ENCODE assay signal across 8 cellular contexts in the genomic region with DNA sequence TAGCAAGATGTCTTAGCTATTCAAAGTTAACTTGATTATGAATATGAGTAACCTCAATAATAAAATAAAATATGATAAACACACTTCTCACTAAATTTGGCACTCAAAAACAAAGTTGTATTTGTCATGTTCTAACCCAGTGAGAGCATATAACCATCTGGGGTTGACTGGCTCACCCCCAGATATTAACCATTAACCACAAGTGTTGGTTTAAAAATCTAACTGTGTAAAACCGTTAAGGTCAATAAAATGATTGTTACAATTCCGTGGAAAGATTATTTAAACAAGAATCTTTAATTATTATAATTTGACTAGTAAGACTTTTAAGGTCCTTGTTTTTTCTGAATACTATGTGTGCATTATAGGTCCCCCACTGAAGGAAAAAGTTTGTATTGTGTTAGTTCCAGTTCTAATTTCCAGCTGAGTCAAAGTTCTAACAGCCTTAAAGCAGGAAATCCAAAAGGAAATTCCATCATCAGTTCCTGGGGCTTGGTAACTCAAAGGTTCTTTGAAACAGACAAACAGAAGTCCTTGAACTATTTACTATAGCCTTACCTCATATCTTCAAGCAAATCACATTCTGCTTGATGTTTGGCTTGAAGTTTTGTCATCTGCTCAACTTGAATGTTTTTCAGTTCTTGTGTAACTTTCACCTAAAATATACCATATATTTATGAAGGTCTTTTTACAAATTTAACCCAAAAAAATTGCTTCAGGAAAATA. TPM values are rescaled to one million over a fixed set of nuclear protein-coding genes. Genes with fewer than 3 reads are reported as not detected.
A peak's percentile ranks its signal among the peaks of the same experiment; 100 is the strongest.
DNase-seq lines count a peak whose midpoint lies in the region; ATAC-seq, FAIRE-seq and TF ChIP-seq lines count a peak whose summit lies in the region.

No MANE protein-coding gene starts in this region.

- 38 to 43% (median 40%) methylated on average over 2 of the region's 2 CpGs for WGBS in heart left ventricle, 4 donors
- 0% methylated on average over 2 of the region's 2 CpGs for WGBS in HepG2 (ENCODE audit: low lambda C conversion rate)

- TF ChIP-seq EP300 in HepG2 (IDR thresholded peaks at IDR 0.05; ENCODE audit: low read depth in 2 of 2, low read length in 2 of 2) (peak in 1 of 2 experiments; percentile 66; a peak in 2 of 4 replicates), HepG2 (CRISPR knock-in tag; IDR thresholded peaks at IDR 0.05; ENCODE audit: borderline replicate concordance) (no peak)

- TF ChIP-seq POLR2A in heart left ventricle (IDR thresholded peaks at IDR 0.05) (no peak), HepG2 (IDR thresholded peaks at IDR 0.05; ENCODE audit: insufficient read depth in 1 of 2, low read depth in 2 of 2, low read length in 2 of 2) (no peak), uterus (IDR thresholded peaks at IDR 0.05) (no peak)

- peak overlapping the region; percentile 82 for H3K4me2 ChIP-seq in HepG2 (ENCODE audit: low read depth, low read length)

- DNase-seq in heart left ventricle (no peak), Right ventricle myocardium inferior (ENCODE audit: missing footprints) (no peak), adipocyte (ENCODE audit: low read depth) (peak; percentile 48), HepG2 (ENCODE audit: low spot score) (peak; percentile 72), uterus (no peak), hypothalamus (lab: John Stamatoyannopoulos, UW) (no peak), DMS 273 (lab: John Stamatoyannopoulos, UW; ENCODE audit: unreplicated experiment) (no peak)

- POLR2A ChIA-PET in HepG2 (lab: Yijun Ruan, JAX) = interaction anchor here (1.1 to 5.2 kb wide), 5 partner anchors 18 to 159 kb away, joined by 3 to 152 read pairs (median 9); no protein-coding TSS in a partner anchor

- no peaks in the 10 kb centered on the region for H4K20me1 ChIP-seq in HepG2 (ENCODE audit: insufficient read depth, low read length)

- no peak for TF ChIP-seq RAD21 in HepG2 (CRISPR knock-in tag; IDR thresholded peaks at IDR 0.05)

- H3K27ac ChIP-seq in heart left ventricle (peak overlapping the region; percentile 41 to 99 (median 98)), HepG2 (ENCODE audit: extremely low read length, insufficient read depth, low read length) (peak overlapping the region; percentile 95), uterus (peak overlapping the region; percentile 98)

- no peak overlapping the region for H2AFZ ChIP-seq in HepG2 (ENCODE audit: low read length)

- peak; percentile 80 for FAIRE-seq in HepG2 (lab: Jason Lieb, UNC)

- H3K27me3 ChIP-seq in heart left ventricle (no peaks in the 10 kb centered on the region), adipocyte (replicated peaks; ENCODE audit: control insufficient read depth, insufficient read depth, low read length) (no peaks in the 10 kb centered on the region), HepG2 (ENCODE audit: control insufficient read depth in 1 of 2, insufficient read depth in 2 of 2, low read length in 2 of 2) (no peaks in the 10 kb centered on the region; a peak in 1 of 5 replicates), uterus (no peaks in the 10 kb centered on the region)

- BruUV-seq in HepG2 (replicated peaks; lab: Mats Ljungman, UMichigan) = no TSS peak

- H3K36me3 ChIP-seq in heart left ventricle = peaks cover 0 to 51% (median 34%) of the 10 kb centered on the region in 9 donors
- H3K36me3 ChIP-seq in adipocyte (ENCODE audit: control insufficient read depth, insufficient read depth, low read length, severe bottlenecking) = peaks cover 14% of the 10 kb centered on the region
- peaks cover 5 to 12% of the 10 kb centered on the region in 2 experiments for H3K36me3 ChIP-seq in HepG2 (replicated peaks in 1 of 2; ENCODE audit: control insufficient read depth in 1 of 2, insufficient read depth in 2 of 2, low read length in 2 of 2)
- H3K36me3 ChIP-seq in uterus = no peaks in the 10 kb centered on the region

- CTCF ChIA-PET in HepG2 (lab: Yijun Ruan, JAX; ENCODE audit: low intra/inter-chr PET ratio, low total read pairs) = interaction anchor here (2.2 kb wide), 1 partner anchor 38 kb away, joined by 7 read pairs; no protein-coding TSS in a partner anchor

- in situ Hi-C loops in HepG2 (cut with HindIII; ENCODE audit: extremely low pct_ligation_motif_present, low pct_unique_long_range_greater_than_20kb) = loop anchor here (5.0 kb wide), 1 partner anchor 38 kb away; no protein-coding TSS in a partner anchor

- H3K9me3 ChIP-seq in heart left ventricle = no peaks in the 10 kb centered on the region
- no peaks in the 10 kb centered on the region for H3K9me3 ChIP-seq in adipocyte (ENCODE audit: control insufficient read depth, low read length)
- H3K9me3 ChIP-seq in HepG2 (ENCODE audit: low read length) = no peaks in the 10 kb centered on the region
- H3K9me3 ChIP-seq in uterus = no peaks in the 10 kb centered on the region

- intact Hi-C loops in heart left ventricle (cut with DNase I) = loop anchor here (2.0 to 10.0 kb wide), 12 partner anchors 37 to 415 kb away; no protein-coding TSS in a partner anchor
- intact Hi-C loops in Right ventricle myocardium inferior (cut with DNase I) = loop anchor here (2.0 to 5.0 kb wide), 2 partner anchors 212 to 307 kb away; no protein-coding TSS in a partner anchor
- intact Hi-C loops in HepG2 (cut with micrococcal nuclease; ENCODE audit: unreplicated experiment) = no loop called here
- intact Hi-C loops in uterus (cut with DNase I; ENCODE audit: low total_unique reads) = no loop called here

- H3K79me2 ChIP-seq in HepG2 (ENCODE audit: insufficient read depth, low read length) = peaks cover 73% of the 10 kb centered on the region

- H3K9ac ChIP-seq in adipocyte (ENCODE audit: low read length) (peak overlapping the region; percentile 88), HepG2 (ENCODE audit: insufficient read depth, low read depth, low read length) (peak overlapping the region; percentile 87)

- H3K4me1 ChIP-seq in heart left ventricle (peaks cover 2 to 68% (median 47%) of the 10 kb centered on the region in 12 donors), adipocyte (ENCODE audit: control insufficient read depth, insufficient read depth, low read length) (peaks cover 21% of the 10 kb centered on the region), HepG2 (ENCODE audit: insufficient read depth, low read length) (peaks cover 66% of the 10 kb centered on the region), uterus (no peaks in the 10 kb centered on the region)

- ATAC-seq in heart left ventricle = no peak
- ATAC-seq in Right ventricle myocardium inferior = no peak
- no peak for ATAC-seq in HepG2
- no peak for ATAC-seq in GM18861 (IDR thresholded peaks at IDR 0.05; ENCODE audit: unreplicated experiment)

- peak overlapping the region in 11 of 12 donors; percentile 65 to 97 (median 92) for H3K4me3 ChIP-seq in heart left ventricle
- peak overlapping the region; percentile 93 for H3K4me3 ChIP-seq in adipocyte (ENCODE audit: low read length)
- peak overlapping the region; percentile 78 to 99 (median 91); a peak in 5 of 6 replicates for H3K4me3 ChIP-seq in HepG2 (replicated peaks in 1 of 3; ENCODE audit: insufficient read depth in 1 of 3, low read depth in 2 of 3, low read length in 3 of 3)
- H3K4me3 ChIP-seq in uterus = peak overlapping the region; percentile 82 to 93

- no peak for TF ChIP-seq CTCF in heart left ventricle (IDR thresholded peaks at IDR 0.05)
- TF ChIP-seq CTCF in HepG2 (CRISPR knock-in tag; IDR thresholded peaks at IDR 0.05) = no peak
- TF ChIP-seq CTCF in uterus (IDR thresholded peaks at IDR 0.05) = no peak

RNA-seq across cellular contexts. Expression of gene FCHSD2, which starts 2.5 kb away (rescaled TPM):
- total RNA-seq in heart left ventricle = 10 to 100 TPM; 15.3 to 61.1 (median 40.3) TPM
- polyA plus RNA-seq in heart left ventricle = 10 to 100 TPM in 1 of 2 donors, 1 to 10 TPM in 1; 9.9 to 23.8 TPM
- 36.6 TPM for total RNA-seq in Right ventricle myocardium inferior
- 20.5 and 23.6 TPM in 2 replicates for total RNA-seq in HepG2 (2016; rRNA removed; fragmentation: Illumina TruSeq; extraction: Trizol)
- total RNA-seq in HepG2 (2016; cell fraction: cytosol; rRNA removed; fragmentation: Illumina TruSeq; extraction: Trizol; ENCODE audit: low read depth) = 36.4 and 45.6 TPM in 2 replicates
- total RNA-seq in HepG2 (2016; cell fraction: insoluble cytoplasmic fraction; rRNA removed; fragmentation: Illumina TruSeq; extraction: Trizol) = 17.9 and 25.0 TPM in 2 replicates
- total RNA-seq in HepG2 (2016; cell fraction: membrane; rRNA removed; fragmentation: Illumina TruSeq; extraction: Trizol) = 23.5 and 26.3 TPM in 2 replicates
- total RNA-seq in HepG2 (2016; cell fraction: nucleus; rRNA removed; fragmentation: Illumina TruSeq; extraction: Trizol) = 28.1 and 35.4 TPM in 2 replicates
- 24.6 and 24.8 TPM in 2 replicates for polyA plus RNA-seq in HepG2 (2011; rRNA removed)
- polyA plus RNA-seq in HepG2 (2011; cell fraction: cytosol; rRNA removed) = 14.0 and 18.1 TPM in 2 replicates
- polyA plus RNA-seq in HepG2 (2011; cell fraction: nucleus; rRNA removed) = 32.8 and 33.0 TPM in 2 replicates
- polyA plus RNA-seq in HepG2 (2012) = 20.0 and 26.1 TPM in 2 replicates
- 8.8 and 9.5 TPM in 2 replicates for polyA plus RNA-seq in HepG2 (2016; cell fraction: cytosol; fragmentation: Illumina TruSeq; extraction: Trizol; ENCODE audit: low read depth)
- 27.6 and 28.5 TPM in 2 replicates for polyA plus RNA-seq in HepG2 (2016; cell fraction: insoluble cytoplasmic fraction; fragmentation: Illumina TruSeq; extraction: Trizol; ENCODE audit: low read depth)
- polyA plus RNA-seq in HepG2 (2016; cell fraction: membrane; fragmentation: Illumina TruSeq; extraction: Trizol; ENCODE audit: low read depth) = 18.7 and 19.6 TPM in 2 replicates
- 50.7 and 53.8 TPM in 2 replicates for polyA plus RNA-seq in HepG2 (2016; cell fraction: nucleus; fragmentation: Illumina TruSeq; extraction: Trizol; ENCODE audit: insufficient read depth, low read depth)
- polyA minus RNA-seq in HepG2 (2011; rRNA and poly(A)+ RNA removed; ENCODE audit: low replicate concordance) = 9.0 and 22.4 TPM in 2 replicates
- polyA minus RNA-seq in HepG2 (2011; cell fraction: cytosol; rRNA and poly(A)+ RNA removed) = 21.3 and 25.2 TPM in 2 replicates
- polyA minus RNA-seq in HepG2 (2011; cell fraction: nucleus; rRNA and poly(A)+ RNA removed) = 51.1 and 62.9 TPM in 2 replicates
- total RNA-seq in uterus = 10 to 100 TPM; 13.6 to 73.9 (median 27.7) TPM

Comparison
In these comparisons a context has a peak if more than half of its experiments do, and no peak if none do; other contexts are left out.
1. DNase-seq: peak in adipocyte (single experiment) and HepG2 (single experiment); none in heart left ventricle (0 of 5), Right ventricle myocardium inferior (single experiment), uterus (0 of 2), hypothalamus (0 of 51) and DMS 273 (single experiment).
2. intact Hi-C loops: an anchor here in heart left ventricle (2.0 to 10.0 kb wide) and Right ventricle myocardium inferior (2.0 to 5.0 kb wide); none called in HepG2 and uterus.
3. Peak in every context shown above with its lines, with median percentiles within 50 percentile points of each other: H3K27ac ChIP-seq and H3K4me3 ChIP-seq.